In genomic region chr19:22784051-22784450, GRCh38 we compare ENCODE assay signal across 11 cellular contexts. TPM values are rescaled to one million over a fixed set of nuclear protein-coding genes. Genes with fewer than 3 reads are reported as not detected.
DNase-seq lines count a peak whose midpoint lies in the region; ATAC-seq lines count a peak whose summit lies in the region.
"Had no signal": no experiment of that assay in that cellular context is flagged by ENCODE, and none has a peak within 500 bp of the region (broad histone marks: within the 10 kb centered on the region; RNA-seq: fewer than 3 reads in every experiment).

TSS of gene ZNF99 (minus strand) at chr19:22784151. CDS start at chr19:22784016, 135 bp downstream.

- H3K36me3 Mint-ChIP-seq in activated T-helper 17 cell treated with anti-CD3 and anti-CD28 coated beads, Interleukin-2, amount 50 U/mL, for 72 hours (ENCODE audit: low read depth) = no peaks in the 10 kb centered on the region

- H3K9ac ChIP-seq in rectal smooth muscle tissue (ENCODE audit: low read length) = no peak within 1 kb of the TSS

- H3K27me3 Mint-ChIP-seq in activated T-helper 17 cell treated with anti-CD3 and anti-CD28 coated beads, Interleukin-2, amount 50 U/mL, for 72 hours = peaks cover 4% of the 10 kb centered on the region

- no peak within 1 kb of the TSS for H3K4me3 Mint-ChIP-seq in activated T-helper 17 cell treated with anti-CD3 and anti-CD28 coated beads, Interleukin-2, amount 50 U/mL, for 72 hours
- H3K4me3 Mint-ChIP-seq: neural crest cell had no signal

- H3K4me1 Mint-ChIP-seq in activated T-helper 17 cell treated with anti-CD3 and anti-CD28 coated beads, Interleukin-2, amount 50 U/mL, for 72 hours = no peaks in the 10 kb centered on the region
- H3K4me1 Mint-ChIP-seq: neural crest cell had no signal

- no peaks in the 10 kb centered on the region for H3K36me3 ChIP-seq in rectal smooth muscle tissue (ENCODE audit: control insufficient read depth, insufficient read depth, low read length)

- no peak within 1 kb of the TSS for H3K27ac ChIP-seq in rectal smooth muscle tissue (ENCODE audit: low read depth, low read length)

- H3K4me1 ChIP-seq in rectal smooth muscle tissue (ENCODE audit: control insufficient read depth, insufficient read depth, low read length) = no peaks in the 10 kb centered on the region

- DNase-seq in DMS 273 treated with DMSO at 0.1 percent for 48 hours (lab: John Stamatoyannopoulos, UW) (peak; percentile 2), hippocampal formation (lab: John Stamatoyannopoulos, UW) (peak; percentile 4 to 43), glomerular visceral epithelial cell (ENCODE audit: extremely low spot score) (no peak), NAMALWA (ENCODE audit: low spot score) (no peak)
- no peak for DNase-seq in activated naive CD4-positive, alpha-beta T cell (lab: John Stamatoyannopoulos, UW)
- DNase-seq: dermis blood vessel endothelial cell, NCI-H524 had no signal

- no peaks in the 10 kb centered on the region for H3K27me3 ChIP-seq in rectal smooth muscle tissue (ENCODE audit: control insufficient read depth, insufficient read depth, low read length)

- peak within 1 kb of the TSS; percentile 58 for H3K4me3 ChIP-seq in rectal smooth muscle tissue (ENCODE audit: low read length)

- H3K27ac Mint-ChIP-seq in activated T-helper 17 cell treated with anti-CD3 and anti-CD28 coated beads, Interleukin-2, amount 50 U/mL, for 72 hours = no peak within 1 kb of the TSS

- H3K9me3 Mint-ChIP-seq in activated T-helper 17 cell treated with anti-CD3 and anti-CD28 coated beads, Interleukin-2, amount 50 U/mL, for 72 hours = peaks cover 3% of the 10 kb centered on the region

- peak; percentile 43 for ATAC-seq in activated T-helper 17 cell treated with anti-CD3 and anti-CD28 coated beads, Interleukin-2, amount 50 U/mL, for 72 hours (replicated peaks)
- ATAC-seq in GM21390 (IDR thresholded peaks at IDR 0.05; ENCODE audit: unreplicated experiment) = no peak

RNA-seq across cellular contexts. Expression of gene ZNF99, which starts in this region (rescaled TPM):
- under 1 TPM in 1 of 2 donors, not detected in 1; 0.05 TPM for total RNA-seq in activated T-helper 17 cell treated with anti-CD3 and anti-CD28 coated beads, Interleukin-2, amount 50 U/mL, for 72 hours
- total RNA-seq: dermis blood vessel endothelial cell, neural crest cell had no signal

Comparison
In these comparisons a context has a peak if more than half of its experiments do, and no peak if none do; other contexts are left out.
1. Peak in ATAC-seq in activated T-helper 17 cell treated with anti-CD3 and anti-CD28 coated beads, Interleukin-2, amount 50 U/mL, for 72 hours; RNA of the gene not detected or under 1 TPM.
2. DNase-seq: peak in DMS 273 treated with DMSO at 0.1 percent for 48 hours (single experiment) and hippocampal formation (2 of 2); none in activated naive CD4-positive, alpha-beta T cell (0 of 4), glomerular visceral epithelial cell (single experiment) and NAMALWA (single experiment).